1 cellular context compared by ENCODE assay signal in the genomic region with DNA sequence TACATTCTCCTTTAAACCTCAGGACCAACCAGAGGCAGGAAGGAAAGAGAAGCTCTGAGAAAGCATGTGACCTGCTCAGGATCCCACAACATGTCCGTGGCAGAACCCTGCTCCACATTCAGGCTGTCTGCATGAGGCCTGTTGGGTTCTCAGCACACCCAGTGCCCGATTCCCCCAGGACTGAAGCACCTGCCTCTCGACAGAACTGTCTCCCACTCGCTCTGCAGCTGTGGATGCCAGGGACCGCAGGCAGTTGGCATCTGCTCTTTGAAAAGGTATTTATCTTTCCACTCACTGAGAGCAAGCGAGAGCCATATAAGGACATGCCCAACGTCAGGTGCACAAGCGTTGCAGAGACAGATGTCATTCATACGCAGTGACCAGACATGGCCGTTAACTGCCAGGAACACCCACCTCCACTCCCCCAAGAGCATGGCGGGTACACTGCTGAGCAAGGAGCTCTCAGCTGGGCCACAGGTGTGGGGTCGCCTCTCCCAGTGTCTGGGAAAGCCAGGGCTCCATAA.
TF ChIP-seq lines count a peak whose summit lies in the region.

No MANE protein-coding gene starts in this region.

TF ChIP-seq in HepG2, 621 proteins besides CTCF, POLR2A, EP300 and RAD21 (continued from another document):
- TF ChIP-seq, protein P1, sequence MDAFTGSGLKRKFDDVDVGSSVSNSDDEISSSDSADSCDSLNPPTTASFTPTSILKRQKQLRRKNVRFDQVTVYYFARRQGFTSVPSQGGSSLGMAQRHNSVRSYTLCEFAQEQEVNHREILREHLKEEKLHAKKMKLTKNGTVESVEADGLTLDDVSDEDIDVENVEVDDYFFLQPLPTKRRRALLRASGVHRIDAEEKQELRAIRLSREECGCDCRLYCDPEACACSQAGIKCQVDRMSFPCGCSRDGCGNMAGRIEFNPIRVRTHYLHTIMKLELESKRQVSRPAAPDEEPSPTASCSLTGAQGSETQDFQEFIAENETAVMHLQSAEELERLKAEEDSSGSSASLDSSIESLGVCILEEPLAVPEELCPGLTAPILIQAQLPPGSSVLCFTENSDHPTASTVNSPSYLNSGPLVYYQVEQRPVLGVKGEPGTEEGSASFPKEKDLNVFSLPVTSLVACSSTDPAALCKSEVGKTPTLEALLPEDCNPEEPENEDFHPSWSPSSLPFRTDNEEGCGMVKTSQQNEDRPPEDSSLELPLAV (CRISPR knock-in tag; conservative IDR thresholded peaks at IDR 0.05; ENCODE audit: low read depth), result no peak
- TF ChIP-seq TARDBP (CRISPR knock-in tag; IDR thresholded peaks at IDR 0.05) (no peak), HHEX (CRISPR knock-in tag; IDR thresholded peaks at IDR 0.05) (no peak), ASH2L (IDR thresholded peaks at IDR 0.05; ENCODE audit: insufficient read length, low read depth, low read length) (no peak), TEAD3 (CRISPR knock-in tag; optimal IDR thresholded peaks at IDR 0.05; ENCODE audit: borderline replicate concordance) (no peak), ZNF878 (CRISPR knock-in tag; IDR thresholded peaks at IDR 0.05) (no peak), THYN1 (CRISPR knock-in tag; IDR thresholded peaks at IDR 0.05; ENCODE audit: borderline replicate concordance, low read depth) (no peak), NFKBIZ (CRISPR knock-in tag; IDR thresholded peaks at IDR 0.05) (no peak)
- TF ChIP-seq, protein P2, sequence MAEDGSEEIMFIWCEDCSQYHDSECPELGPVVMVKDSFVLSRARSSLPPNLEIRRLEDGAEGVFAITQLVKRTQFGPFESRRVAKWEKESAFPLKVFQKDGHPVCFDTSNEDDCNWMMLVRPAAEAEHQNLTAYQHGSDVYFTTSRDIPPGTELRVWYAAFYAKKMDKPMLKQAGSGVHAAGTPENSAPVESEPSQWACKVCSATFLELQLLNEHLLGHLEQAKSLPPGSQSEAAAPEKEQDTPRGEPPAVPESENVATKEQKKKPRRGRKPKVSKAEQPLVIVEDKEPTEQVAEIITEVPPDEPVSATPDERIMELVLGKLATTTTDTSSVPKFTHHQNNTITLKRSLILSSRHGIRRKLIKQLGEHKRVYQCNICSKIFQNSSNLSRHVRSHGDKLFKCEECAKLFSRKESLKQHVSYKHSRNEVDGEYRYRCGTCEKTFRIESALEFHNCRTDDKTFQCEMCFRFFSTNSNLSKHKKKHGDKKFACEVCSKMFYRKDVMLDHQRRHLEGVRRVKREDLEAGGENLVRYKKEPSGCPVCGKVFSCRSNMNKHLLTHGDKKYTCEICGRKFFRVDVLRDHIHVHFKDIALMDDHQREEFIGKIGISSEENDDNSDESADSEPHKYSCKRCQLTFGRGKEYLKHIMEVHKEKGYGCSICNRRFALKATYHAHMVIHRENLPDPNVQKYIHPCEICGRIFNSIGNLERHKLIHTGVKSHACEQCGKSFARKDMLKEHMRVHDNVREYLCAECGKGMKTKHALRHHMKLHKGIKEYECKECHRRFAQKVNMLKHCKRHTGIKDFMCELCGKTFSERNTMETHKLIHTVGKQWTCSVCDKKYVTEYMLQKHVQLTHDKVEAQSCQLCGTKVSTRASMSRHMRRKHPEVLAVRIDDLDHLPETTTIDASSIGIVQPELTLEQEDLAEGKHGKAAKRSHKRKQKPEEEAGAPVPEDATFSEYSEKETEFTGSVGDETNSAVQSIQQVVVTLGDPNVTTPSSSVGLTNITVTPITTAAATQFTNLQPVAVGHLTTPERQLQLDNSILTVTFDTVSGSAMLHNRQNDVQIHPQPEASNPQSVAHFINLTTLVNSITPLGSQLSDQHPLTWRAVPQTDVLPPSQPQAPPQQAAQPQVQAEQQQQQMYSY (CRISPR knock-in tag; IDR thresholded peaks at IDR 0.05), result no peak
- TF ChIP-seq, protein P3, sequence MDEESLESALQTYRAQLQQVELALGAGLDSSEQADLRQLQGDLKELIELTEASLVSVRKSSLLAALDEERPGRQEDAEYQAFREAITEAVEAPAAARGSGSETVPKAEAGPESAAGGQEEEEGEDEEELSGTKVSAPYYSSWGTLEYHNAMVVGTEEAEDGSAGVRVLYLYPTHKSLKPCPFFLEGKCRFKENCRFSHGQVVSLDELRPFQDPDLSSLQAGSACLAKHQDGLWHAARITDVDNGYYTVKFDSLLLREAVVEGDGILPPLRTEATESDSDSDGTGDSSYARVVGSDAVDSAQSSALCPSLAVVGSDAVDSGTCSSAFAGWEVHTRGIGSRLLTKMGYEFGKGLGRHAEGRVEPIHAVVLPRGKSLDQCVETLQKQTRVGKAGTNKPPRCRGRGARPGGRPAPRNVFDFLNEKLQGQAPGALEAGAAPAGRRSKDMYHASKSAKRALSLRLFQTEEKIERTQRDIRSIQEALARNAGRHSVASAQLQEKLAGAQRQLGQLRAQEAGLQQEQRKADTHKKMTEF (CRISPR knock-in tag; IDR thresholded peaks at IDR 0.05), result no peak
